ENCODE assay signal across 19 cellular contexts in the genomic region with DNA sequence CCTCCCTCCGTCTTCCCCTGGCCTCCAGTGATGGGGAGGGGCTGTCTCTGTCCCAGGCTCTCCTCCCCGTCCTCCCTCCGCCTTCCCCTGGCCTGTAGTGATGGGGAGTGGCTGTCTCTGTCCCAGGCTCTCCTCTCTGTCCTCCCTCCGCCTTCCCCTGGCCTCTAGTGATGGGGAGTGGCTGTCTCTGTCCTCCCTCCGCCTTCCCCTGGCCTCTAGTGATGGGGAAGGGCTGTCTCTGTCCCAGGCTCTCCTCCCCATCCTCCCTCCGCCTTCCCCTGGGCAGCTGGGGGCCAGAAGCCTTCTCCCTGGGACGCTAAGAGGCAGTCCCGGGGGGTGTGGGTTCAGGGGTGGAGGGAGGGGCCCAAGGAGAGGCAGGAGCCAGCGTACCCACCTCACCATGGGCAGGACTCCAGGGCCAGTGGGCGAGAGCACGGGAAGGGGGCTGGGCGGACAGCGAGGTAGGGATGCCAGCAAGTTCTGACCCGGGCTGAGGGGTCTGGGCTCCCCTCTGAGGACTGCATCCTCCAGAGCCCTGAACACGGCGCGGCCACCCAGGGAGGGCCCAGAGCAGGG. TPM values are rescaled to one million over a fixed set of nuclear protein-coding genes. Genes with fewer than 3 reads are reported as not detected.
A peak's percentile ranks its signal among the peaks of the same experiment; 100 is the strongest.
DNase-seq lines count a peak whose midpoint lies in the region; ATAC-seq and TF ChIP-seq lines count a peak whose summit lies in the region.
"Had no signal": no experiment of that assay in that cellular context is flagged by ENCODE, and none has a peak within 500 bp of the region (broad histone marks: within the 10 kb centered on the region; RNA-seq: fewer than 3 reads in every experiment).

No MANE protein-coding gene starts in this region.

- no peaks in the 10 kb centered on the region for H3K27me3 ChIP-seq in NT2/D1 (ENCODE audit: insufficient read depth, insufficient read length)
- H3K27me3 ChIP-seq in right cardiac atrium (ENCODE audit: control insufficient read depth, insufficient read depth), result no peaks in the 10 kb centered on the region
- H3K27me3 ChIP-seq in trophoblast cell (ENCODE audit: insufficient read depth, low read length), result no peaks in the 10 kb centered on the region
- H3K27me3 ChIP-seq in right lobe of liver, result no peaks in the 10 kb centered on the region

- H3K18ac ChIP-seq in trophoblast cell (ENCODE audit: low read length), result no peak overlapping the region

- 45% methylated on average over 17 of the region's 17 CpGs for WGBS in right cardiac atrium
- no CpG with 5 or more reads among the region's 17 CpGs for WGBS in trophoblast cell (ENCODE audit: extremely low coverage, insufficient coverage, insufficient read length)
- WGBS in right lobe of liver (ENCODE audit: insufficient coverage, low coverage, low lambda C conversion rate, missing lambda C conversion rate), result 85% methylated on average over 4 of the region's 17 CpGs

- H4K8ac ChIP-seq in trophoblast cell (ENCODE audit: low read depth, low read length), result no peak overlapping the region

- no peak overlapping the region for H2AFZ ChIP-seq in trophoblast cell (ENCODE audit: insufficient read depth, low read length, poor library complexity)
- H2AFZ ChIP-seq: PC-9 had no signal

- intact Hi-C loops in right cardiac atrium (cut with DNase I) (no loop called here), posterior vena cava (cut with DNase I) (no loop called here), right lobe of liver (cut with DNase I) (no loop called here)

- no peak overlapping the region for H2BK5ac ChIP-seq in trophoblast cell (ENCODE audit: low read depth, low read length, poor library complexity)

- TF ChIP-seq POLR2A in right lobe of liver (IDR thresholded peaks at IDR 0.05), result no peak

- H3K9ac ChIP-seq in NT2/D1 (ENCODE audit: insufficient read length, low read depth) (peak overlapping the region; percentile 53), trophoblast cell (ENCODE audit: low read length) (no peak overlapping the region)

- H2AK5ac ChIP-seq in trophoblast cell (ENCODE audit: low read length), result no peak overlapping the region

- no peak for TF ChIP-seq CTCF in right lobe of liver (IDR thresholded peaks at IDR 0.05)

- H3K9me3 ChIP-seq in NT2/D1 (ENCODE audit: insufficient read depth, low read length) (no peaks in the 10 kb centered on the region), right cardiac atrium (ENCODE audit: control insufficient read depth, low read length) (no peaks in the 10 kb centered on the region), trophoblast cell (ENCODE audit: insufficient read depth, low read depth, low read length) (peaks cover 3% of the 10 kb centered on the region), right lobe of liver (no peaks in the 10 kb centered on the region)

- no peak overlapping the region for H3K4me2 ChIP-seq in trophoblast cell (ENCODE audit: low read length)
- H3K4me2 ChIP-seq: PC-9 had no signal

- H3K36me3 ChIP-seq in NT2/D1 (ENCODE audit: insufficient read depth, insufficient read length, low read length) (peaks cover 2% of the 10 kb centered on the region), trophoblast cell (ENCODE audit: control insufficient read depth in 1 of 2, insufficient read depth in 2 of 2, low read length in 2 of 2) (peaks cover 0 to under 1% of the 10 kb centered on the region in 2 experiments), right lobe of liver (no peaks in the 10 kb centered on the region)

- H2BK120ac ChIP-seq in trophoblast cell (ENCODE audit: insufficient read depth, low read length, poor library complexity), result no peak overlapping the region

- H3K23ac ChIP-seq in trophoblast cell (ENCODE audit: low read length), result no peak overlapping the region

- H3K27ac ChIP-seq in right cardiac atrium (ENCODE audit: low read length), result no peak overlapping the region
- H3K27ac ChIP-seq in trophoblast cell (ENCODE audit: low read depth, low read length), result no peak overlapping the region
- H3K27ac ChIP-seq in right lobe of liver, result no peak overlapping the region
- H3K27ac ChIP-seq: PC-9 had no signal

- no peak for DNase-seq in NT2/D1 (ENCODE audit: low read depth, low spot score)
- DNase-seq in SK-N-DZ (ENCODE audit: low spot score), result peak; percentile 52
- peak in 2 of 3 donors; percentile 66 to 79 for DNase-seq in right cardiac atrium
- peak; percentile 79 for DNase-seq in posterior vena cava (ENCODE audit: low spot score)
- DNase-seq in NAMALWA (ENCODE audit: low spot score), result no peak
- DNase-seq in trophoblast cell, result no peak
- DNase-seq in right lobe of liver, result no peak
- DNase-seq: C1 segment of cervical spinal cord, GDM1, HFFc6, KG1, NCI-H1048, NCI-H1436 treated with DMSO at 0.1 percent for 48 hours, NCI-H2081, NCI-H510A, NCI-H82, PC-9 had no signal

- H2BK12ac ChIP-seq in trophoblast cell (ENCODE audit: low read length), result no peak overlapping the region

- no peak overlapping the region for H3K4me3 ChIP-seq in NT2/D1 (ENCODE audit: insufficient read length, low read depth)
- H3K4me3 ChIP-seq in right cardiac atrium (ENCODE audit: low read length), result no peak overlapping the region
- no peak overlapping the region for H3K4me3 ChIP-seq in trophoblast cell (ENCODE audit: low read depth, low read length)
- H3K4me3 ChIP-seq in right lobe of liver, result no peak overlapping the region
- H3K4me3 ChIP-seq: GM12878, PC-9 had no signal

- no peak overlapping the region for H3K4ac ChIP-seq in trophoblast cell (ENCODE audit: low read depth, low read length)

- H3K79me2 ChIP-seq in trophoblast cell (ENCODE audit: control insufficient read depth, insufficient read depth, low read length, poor library complexity), result no peaks in the 10 kb centered on the region

- H4K12ac ChIP-seq in trophoblast cell (ENCODE audit: low read depth, low read length), result no peak overlapping the region

- no peaks in the 10 kb centered on the region for H3K79me1 ChIP-seq in trophoblast cell (ENCODE audit: low read length)

- H4K91ac ChIP-seq in trophoblast cell (ENCODE audit: low read depth, low read length), result no peak overlapping the region

- ATAC-seq in right cardiac atrium (peak in 1 of 2 donors; percentile 15), right lobe of liver (no peak)
- ATAC-seq: GM12878 had no signal

- H3K14ac ChIP-seq in trophoblast cell (ENCODE audit: low read length), result no peak overlapping the region

- H3K4me1 ChIP-seq in NT2/D1 (ENCODE audit: insufficient read depth, insufficient read length) (peaks cover 25% of the 10 kb centered on the region), right cardiac atrium (ENCODE audit: control insufficient read depth, insufficient read depth, low read length) (no peaks in the 10 kb centered on the region), trophoblast cell (ENCODE audit: control insufficient read depth in 1 of 2, insufficient read depth in 2 of 2, low read length in 2 of 2) (no peaks in the 10 kb centered on the region), right lobe of liver (peaks cover 0 to 19% (median 6%) of the 10 kb centered on the region in 4 donors)

RNA-seq across cellular contexts. Expression of a gene that starts 14.8 kb away (rescaled TPM):
- 4.3 and 4.8 TPM in 2 replicates for polyA plus RNA-seq in SK-N-DZ (2014; cell fraction: cytosol; rRNA removed)
- polyA plus RNA-seq in SK-N-DZ (2014; cell fraction: nucleus; rRNA removed), result 1.1 and 3.5 TPM in 2 replicates
- total RNA-seq in right cardiac atrium (1 to 10 TPM; 2.3 to 7.5 (median 4.6) TPM), posterior vena cava (not detected), right lobe of liver (not detected)
- polyA plus RNA-seq in right cardiac atrium, result 1.0 TPM
- 0.34 and 0.36 TPM in 2 replicates for polyA plus RNA-seq in trophoblast cell (2013)
- total RNA-seq: H4, HFFc6, PC-9 had no signal

RNA-seq across cellular contexts. Expression of a gene that starts 27.3 kb away (rescaled TPM):
- 3.5 and 5.1 TPM in 2 replicates for polyA plus RNA-seq in SK-N-DZ (2014; cell fraction: cytosol; rRNA removed)
- 1.1 and 1.4 TPM in 2 replicates for polyA plus RNA-seq in SK-N-DZ (2014; cell fraction: nucleus; rRNA removed)
- total RNA-seq in right cardiac atrium (not detected), posterior vena cava (not detected), right lobe of liver (not detected)
- polyA plus RNA-seq in right cardiac atrium, result not detected
- 0.03 and 0.04 TPM in 2 replicates for polyA plus RNA-seq in trophoblast cell (2013)

RNA-seq across cellular contexts. Expression of a gene that starts 31.8 kb away (rescaled TPM):
- polyA plus RNA-seq in SK-N-DZ (2014; cell fraction: cytosol; rRNA removed), result 27.7 and 50.6 TPM in 2 replicates
- 398 and 453 TPM in 2 replicates for polyA plus RNA-seq in SK-N-DZ (2014; cell fraction: nucleus; rRNA removed)
- 10 to 100 TPM; 13.6 to 24.4 (median 18.7) TPM for total RNA-seq in right cardiac atrium
- polyA plus RNA-seq in right cardiac atrium, result 22.5 TPM
- total RNA-seq in posterior vena cava, result 10 to 100 TPM; 10.0 to 16.4 TPM
- 6.9 and 8.1 TPM in 2 replicates for polyA plus RNA-seq in trophoblast cell (2013)
- total RNA-seq in right lobe of liver, result 10 to 100 TPM in 5 of 6 experiments, 1 to 10 TPM in 1; 9.6 to 30.4 (median 20.2) TPM

RNA-seq across cellular contexts. Expression of a gene that starts 32.0 kb away (rescaled TPM):
- polyA plus RNA-seq in SK-N-DZ (2014; cell fraction: cytosol; rRNA removed), result 37.3 and 50.7 TPM in 2 replicates
- polyA plus RNA-seq in SK-N-DZ (2014; cell fraction: nucleus; rRNA removed), result 34.3 and 58.0 TPM in 2 replicates
- total RNA-seq in right cardiac atrium (10 to 100 TPM; 27.9 to 34.0 (median 30.5) TPM), posterior vena cava (10 to 100 TPM; 21.0 to 26.8 TPM), right lobe of liver (10 to 100 TPM; 13.5 to 23.4 (median 16.2) TPM)
- 28.9 TPM for polyA plus RNA-seq in right cardiac atrium
- 10.2 TPM in 2 replicates for polyA plus RNA-seq in trophoblast cell (2013)

RNA-seq across cellular contexts. Expression of a gene that starts 52.8 kb away (rescaled TPM):
- 2.1 and 3.1 TPM in 2 replicates for polyA plus RNA-seq in SK-N-DZ (2014; cell fraction: cytosol; rRNA removed)
- polyA plus RNA-seq in SK-N-DZ (2014; cell fraction: nucleus; rRNA removed), result 0.11 and 2.3 TPM in 2 replicates
- total RNA-seq in right cardiac atrium (1 to 10 TPM; 2.8 to 5.7 (median 3.3) TPM), posterior vena cava (10 to 100 TPM; 10.3 to 14.5 TPM), right lobe of liver (1 to 10 TPM; 3.9 to 7.4 (median 5.8) TPM)
- polyA plus RNA-seq in right cardiac atrium, result 2.5 TPM
- 2.4 and 2.6 TPM in 2 replicates for polyA plus RNA-seq in trophoblast cell (2013)
- total RNA-seq: GM12878 had no signal

Comparison
In these comparisons a context has a peak if more than half of its experiments do, and no peak if none do; other contexts are left out.
1. DNase-seq: peak in SK-N-DZ (single experiment), right cardiac atrium (2 of 3) and posterior vena cava (single experiment); none in NT2/D1 (single experiment), NAMALWA (single experiment), trophoblast cell (0 of 2) and right lobe of liver (0 of 3).